In genomic region chr2:105607920-105608504, GRCh38 we compare ENCODE assay signal across 14 cellular contexts.
"Had no signal": no experiment of that assay in that cellular context is flagged by ENCODE, and none has a peak within 500 bp of the region (broad histone marks: within the 10 kb centered on the region; RNA-seq: fewer than 3 reads in every experiment).

No MANE protein-coding gene starts in this region.

- H3K4me3 ChIP-seq: adrenal gland, ovary, tibial artery had no signal

- H3K27me3 ChIP-seq: adrenal gland, ovary, tibial artery had no signal

- DNase-seq: activated CD4-positive, alpha-beta T cell treated with anti-CD3 and anti-CD28 coated beads for 4 hours; activated CD8-positive, alpha-beta T cell treated with anti-CD3 and anti-CD28 coated beads for 36 hours; activated effector memory CD4-positive, alpha-beta T cell treated with anti-CD3 and anti-CD28 coated beads, Interleukin-2, amount 50 U/mL, for 16 hours; activated T-cell treated with anti-CD3 and anti-CD28 coated beads, Interleukin-2, amount 50 U/mL, for 4 hours; adrenal gland; foreskin melanocyte; immature natural killer cell; naive thymus-derived CD4-positive, alpha-beta T cell; ovary; stimulated activated CD4-positive, alpha-beta T cell treated with anti-CD3 and anti-CD28 coated beads, Interleukin-12 subunit alpha, Interleukin-12 subunit beta, amount 100 ng/mL, for 4 hours; stimulated activated CD4-positive, alpha-beta T cell treated with anti-CD3 and anti-CD28 coated beads, Interleukin-2, amount 100 ng/mL, for 24 hours; tibial artery had no signal

- H3K9me3 ChIP-seq: adrenal gland, ovary, tibial artery had no signal

- H3K27ac ChIP-seq: adrenal gland, epithelial cell of prostate, ovary, tibial artery had no signal

- H3K36me3 ChIP-seq: adrenal gland, ovary, tibial artery had no signal

- ATAC-seq: activated CD8-positive, alpha-beta T cell treated with anti-CD3 and anti-CD28 coated beads for 36 hours; activated T-cell treated with anti-CD3 and anti-CD28 coated beads, Interleukin-2, amount 50 U/mL, for 4 hours; naive thymus-derived CD4-positive, alpha-beta T cell; WTC11 had no signal
